ENCODE assay signal across 13 cellular contexts in genomic region chr3:149442845-149443544, GRCh38. TPM values are rescaled to one million over a fixed set of nuclear protein-coding genes. Genes with fewer than 3 reads are reported as not detected.
DNase-seq lines count a peak whose midpoint lies in the region; ATAC-seq and TF ChIP-seq lines count a peak whose summit lies in the region.
"Had no signal": no experiment of that assay in that cellular context is flagged by ENCODE, and none has a peak within 500 bp of the region (broad histone marks: within the 10 kb centered on the region; RNA-seq: fewer than 3 reads in every experiment).

No MANE protein-coding gene starts in this region.

- H3K36me3 ChIP-seq in SJSA1, result no peaks in the 10 kb centered on the region

- no peaks in the 10 kb centered on the region for H3K9me3 ChIP-seq in SJSA1 (replicated peaks)

- intact Hi-C loops in sciatic nerve (cut with DNase I), result no loop called here

- TF ChIP-seq CTCF in AG04449 (IDR thresholded peaks at IDR 0.05; ENCODE audit: insufficient read depth, low read length, missing control alignments) (no peak), foreskin keratinocyte (conservative IDR thresholded peaks at IDR 0.05) (no peak)

- DNase-seq in AG04449 (ENCODE audit: low read depth, low spot score), result peak; percentile 85
- DNase-seq in HCEC 1CT, result peak; percentile 90
- DNase-seq in SJSA1 (ENCODE audit: low read depth in 1 of 2, low spot score in 2 of 2), result peak in 1 of 2 experiments; percentile 17
- DNase-seq in foreskin keratinocyte, result peak; percentile 53 to 54
- no peak for DNase-seq in H4 (ENCODE audit: low spot score)
- DNase-seq in ureter (ENCODE audit: low spot score), result no peak
- DNase-seq in sciatic nerve (ENCODE audit: low spot score), result no peak
- no peak for DNase-seq in mucosa of gallbladder (ENCODE audit: low spot score)
- DNase-seq: activated naive CD4-positive, alpha-beta T cell treated with anti-CD3 and anti-CD28 coated beads, Interleukin-2, amount 50 U/mL, for 16 hours; head of caudate nucleus; NCI-H2227 treated with DMSO at 0.1 percent for 48 hours; nucleus accumbens had no signal

- peak overlapping the region; percentile 18; the same call in 1 of the 2 replicates for H3K27ac ChIP-seq in SJSA1
- H3K27ac ChIP-seq in foreskin keratinocyte, result no peak overlapping the region
- H3K27ac ChIP-seq: VCaP had no signal

- CTCF ChIA-PET in AG04449 (lab: Yijun Ruan, JAX), result no interaction called here

- H3K4me1 ChIP-seq in SJSA1 (replicated peaks) (peaks cover 24% of the 10 kb centered on the region), foreskin keratinocyte (peaks cover 4% of the 10 kb centered on the region)

- no peak overlapping the region for H3K4me3 ChIP-seq in AG04449 (ENCODE audit: low read depth, low read length)
- H3K4me3 ChIP-seq in SJSA1, result no peak overlapping the region

- ATAC-seq in foreskin keratinocyte (peak; percentile 72), sciatic nerve (no peak)

- POLR2A ChIA-PET in AG04449 (lab: Yijun Ruan, JAX), result no interaction called here

- H3K27me3 ChIP-seq in SJSA1 (replicated peaks) (no peaks in the 10 kb centered on the region), foreskin keratinocyte (no peaks in the 10 kb centered on the region)

RNA-seq across cellular contexts. Expression of gene TM4SF4, which starts 31.5 kb away (rescaled TPM):
- total RNA-seq in SJSA1 (2014; rRNA removed; shearing (Covaris generic)), result not detected in 2 replicates
- total RNA-seq in foreskin keratinocyte, result not detected in 2 replicates
- polyA plus RNA-seq in foreskin keratinocyte, result not detected in 2 replicates
- total RNA-seq in H4 (2014; rRNA removed; shearing (Covaris generic)), result not detected in 2 replicates
- not detected for total RNA-seq in ureter
- total RNA-seq in sciatic nerve, result not detected
- 6,086 TPM for total RNA-seq in mucosa of gallbladder

Comparison
In these comparisons a context has a peak if more than half of its experiments do, and no peak if none do; other contexts are left out.
1. DNase-seq: peak in AG04449 (single experiment), HCEC 1CT (single experiment) and foreskin keratinocyte (2 of 2); none in H4 (single experiment), ureter (single experiment), sciatic nerve (single experiment) and mucosa of gallbladder (single experiment).
2. RNA of gene TM4SF4, which starts 31.5 kb away (total RNA-seq): 6,086 TPM in mucosa of gallbladder (single experiment); not detected in sciatic nerve (single experiment), not detected in SJSA1, not detected in foreskin keratinocyte, not detected in H4 and not detected in ureter (single experiment); every median in the first group is over 1,000 times any median in the second.